In genomic region chr16:47143329-47143676, GRCh38 we compare ENCODE assay signal across 8 cellular contexts. TPM values are rescaled to one million over a fixed set of nuclear protein-coding genes. Genes with fewer than 3 reads are reported as not detected.
A peak's percentile ranks its signal among the peaks of the same experiment; 100 is the strongest.
DNase-seq lines count a peak whose midpoint lies in the region; ATAC-seq and TF ChIP-seq lines count a peak whose summit lies in the region.

No MANE protein-coding gene starts in this region.

- no peak overlapping the region for H3K27ac Mint-ChIP-seq in activated B cell treated with CpG ODN at 0.5 μM for 24 hours

- intact Hi-C loops in activated B cell treated with CpG ODN at 0.5 μM for 24 hours (cut with micrococcal nuclease) = loop anchor here (1.0 to 5.0 kb wide), 12 partner anchors 114 to 1479 kb away; partner anchors contain the start of genes DNAJA2, ITFG1, LONP2 and ORC6

- ATAC-seq in GM18861 (IDR thresholded peaks at IDR 0.05; ENCODE audit: unreplicated experiment) (peak; percentile 53), HG03045 (IDR thresholded peaks at IDR 0.05; ENCODE audit: unreplicated experiment) (peak; percentile 76), activated B cell treated with CpG ODN at 0.5 μM for 24 hours (ENCODE audit: low read depth) (peak; percentile 69), left lobe of liver (peak; percentile 35)

- H3K9me3 Mint-ChIP-seq in activated B cell treated with CpG ODN at 0.5 μM for 24 hours = no peaks in the 10 kb centered on the region

- H3K4me1 Mint-ChIP-seq in activated B cell treated with CpG ODN at 0.5 μM for 24 hours = peaks cover 22% of the 10 kb centered on the region

- no peaks in the 10 kb centered on the region for H3K27me3 Mint-ChIP-seq in activated B cell treated with CpG ODN at 0.5 μM for 24 hours

- H3K4me3 Mint-ChIP-seq in activated B cell treated with CpG ODN at 0.5 μM for 24 hours = peak overlapping the region; percentile 80

- peak; percentile 45 for DNase-seq in AG08395 (ENCODE audit: low spot score)
- peak; percentile 76 for DNase-seq in NCI-H2227 (lab: John Stamatoyannopoulos, UW; ENCODE audit: unreplicated experiment)
- no peak for DNase-seq in activated B cell treated with CpG ODN at 0.5 μM for 24 hours
- peak; percentile 51 for DNase-seq in cerebellum (ENCODE audit: low spot score)
- DNase-seq in left lobe of liver (ENCODE audit: low spot score) = no peak
- peak; percentile 72 for DNase-seq in stimulated activated CD4-positive, alpha-beta T cell treated with anti-CD3 and anti-CD28 coated beads, Interleukin-4, amount 100 ng/mL, for 1 hour

- CTCF ChIA-PET in activated B cell treated with CpG ODN at 0.5 μM for 24 hours (lab: Charles Lee) = interaction anchor here (0.8 to 5.3 kb wide), 16 partner anchors 10 to 1487 kb away, joined by 3 to 47 read pairs (median 4); no protein-coding TSS in a partner anchor

- H3K36me3 Mint-ChIP-seq in activated B cell treated with CpG ODN at 0.5 μM for 24 hours (ENCODE audit: low read depth) = no peaks in the 10 kb centered on the region

- TF ChIP-seq CTCF in activated B cell treated with CpG ODN at 0.5 μM for 24 hours (IDR thresholded peaks at IDR 0.05) = no peak

- POLR2A ChIA-PET in activated B cell treated with CpG ODN at 0.5 μM for 24 hours (lab: Charles Lee) = interaction anchor here (0.6 to 1.5 kb wide), 2 partner anchors 169 to 912 kb away, joined by 3 to 8 read pairs; partner anchors contain the start of gene DNAJA2

RNA-seq across cellular contexts. Expression of gene NETO2, which starts 0.4 kb away (rescaled TPM):
- total RNA-seq in activated B cell treated with CpG ODN at 0.5 μM for 24 hours (8.7 and 8.8 TPM in 2 replicates), cerebellum (141 TPM), left lobe of liver (0.18 TPM)

Comparison
In these comparisons a context has a peak if more than half of its experiments do, and no peak if none do; other contexts are left out.
1. DNase-seq: peak in AG08395 (single experiment), NCI-H2227 (single experiment), cerebellum (single experiment) and stimulated activated CD4-positive, alpha-beta T cell treated with anti-CD3 and anti-CD28 coated beads, Interleukin-4, amount 100 ng/mL, for 1 hour (single experiment); none in activated B cell treated with CpG ODN at 0.5 μM for 24 hours (single experiment) and left lobe of liver (single experiment).
2. RNA of gene NETO2, which starts 0.4 kb away (total RNA-seq): 141 TPM in cerebellum (single experiment); 8.7 to 8.8 TPM in activated B cell treated with CpG ODN at 0.5 μM for 24 hours and 0.18 TPM in left lobe of liver (single experiment); every median in the first group is over 10 times any median in the second.
3. Peak in every context shown above with its lines, with median percentiles within 50 percentile points of each other: ATAC-seq.